ENCODE assay signal across 8 cellular contexts in the genomic region with DNA sequence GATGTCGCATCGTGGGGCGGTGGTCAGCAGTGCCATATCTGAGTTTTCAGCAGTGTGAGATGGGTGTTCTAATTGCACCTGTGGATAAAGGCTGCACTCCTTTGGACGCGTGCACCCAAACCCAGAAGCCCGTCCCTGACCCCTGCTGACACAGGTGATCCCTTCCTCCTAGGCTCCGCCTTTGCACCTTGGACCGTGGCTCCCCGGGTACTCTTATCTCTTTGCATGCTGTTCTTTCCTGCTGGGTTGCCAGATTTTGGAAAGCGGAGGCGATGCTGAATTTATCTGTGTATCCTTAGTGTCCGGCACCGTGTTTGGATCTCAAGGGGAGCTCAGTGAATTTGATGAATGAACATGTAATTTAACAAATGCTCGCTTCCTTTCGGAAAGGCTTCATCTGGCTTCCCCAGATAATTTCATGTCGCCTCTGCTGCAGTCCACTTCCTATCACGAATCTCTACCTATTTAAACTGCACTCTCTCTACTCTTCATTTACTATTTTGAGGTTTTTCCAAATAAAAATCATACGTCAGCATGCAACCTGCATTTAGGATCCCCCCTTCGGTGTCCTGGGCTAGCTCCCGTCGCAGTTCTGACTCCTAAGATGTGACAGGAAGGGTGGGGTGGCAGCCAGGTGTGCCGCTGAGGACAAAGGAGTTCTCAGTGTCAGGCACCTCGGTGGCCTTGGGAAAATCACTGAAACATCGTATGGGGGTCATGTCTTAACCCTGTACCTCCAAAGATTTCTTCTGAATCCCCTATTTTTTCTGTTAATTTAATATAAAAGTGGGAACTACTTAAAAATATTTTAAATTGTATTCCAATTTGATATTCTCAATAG. TPM values are rescaled to one million over a fixed set of nuclear protein-coding genes. Genes with fewer than 3 reads are reported as not detected.
DNase-seq lines count a peak whose midpoint lies in the region; ATAC-seq, FAIRE-seq and TF ChIP-seq lines count a peak whose summit lies in the region.

No MANE protein-coding gene starts in this region.

- H3K36me3 ChIP-seq in OCI-LY1 (ENCODE audit: insufficient read depth, low read length), result no peaks in the 10 kb centered on the region
- H3K36me3 ChIP-seq in lower lobe of right lung, result no peaks in the 10 kb centered on the region
- H3K36me3 ChIP-seq in tibial artery, result no peaks in the 10 kb centered on the region

- no peaks in the 10 kb centered on the region; the same call in 1 of the 2 replicates for H3F3A ChIP-seq in OCI-LY1 (ENCODE audit: insufficient read depth, low read length)

- ATAC-seq in HG02642 (IDR thresholded peaks at IDR 0.05; ENCODE audit: poor library complexity, unreplicated experiment) (peak; percentile 17), lower lobe of right lung (peak; percentile 62 to 63)

- H3K9me2 ChIP-seq in OCI-LY1 (ENCODE audit: low read depth, low read length), result no peaks in the 10 kb centered on the region

- H3K9ac ChIP-seq in OCI-LY1 (ENCODE audit: low read length), result no peak overlapping the region; the same call in 1 of the 2 replicates

- DNase-seq in choroid plexus epithelial cell (ENCODE audit: low read depth), result no peak
- no peak for DNase-seq in lower lobe of right lung
- peak in 1 of 2 donors; percentile 21 for DNase-seq in tibial artery
- no peak for DNase-seq in HTR-8/SVneo (ENCODE audit: insufficient read length, low spot score)
- no peak for DNase-seq in GF-D8 (lab: John Stamatoyannopoulos, UW)

- peak overlapping the region; percentile 67 for H3K4me2 ChIP-seq in OCI-LY1 (ENCODE audit: low read length)

- H3K27ac ChIP-seq in OCI-LY1 (ENCODE audit: low read depth, low read length, poor library complexity, severe bottlenecking), result no peak overlapping the region
- H3K27ac ChIP-seq in lower lobe of right lung, result peak overlapping the region; percentile 82
- H3K27ac ChIP-seq in tibial artery, result peak overlapping the region; percentile 78 to 80

- no peaks in the 10 kb centered on the region for H4K20me1 ChIP-seq in OCI-LY1 (ENCODE audit: insufficient read depth, low read length)

- H3K79me2 ChIP-seq in OCI-LY1 (ENCODE audit: insufficient read depth, low read length), result no peaks in the 10 kb centered on the region

- H3K9me3 ChIP-seq in OCI-LY1 (ENCODE audit: low read length) (no peaks in the 10 kb centered on the region), lower lobe of right lung (no peaks in the 10 kb centered on the region), tibial artery (no peaks in the 10 kb centered on the region)

- intact Hi-C loops in lower lobe of right lung (cut with DNase I), result loop anchor here (5.0 kb wide), 1 partner anchor 106 kb away; no protein-coding TSS in a partner anchor
- intact Hi-C loops in tibial artery (cut with DNase I; ENCODE audit: low total_unique reads), result loop anchor here (5.0 kb wide), 1 partner anchor 106 kb away; no protein-coding TSS in a partner anchor

- H3K4me3 ChIP-seq in GM08714 (ENCODE audit: low read length), result peak overlapping the region; percentile 49; the same call in 1 of the 2 replicates
- H3K4me3 ChIP-seq in OCI-LY1 (ENCODE audit: low read depth, low read length, poor library complexity, severe bottlenecking), result peak overlapping the region; percentile 56
- peak overlapping the region; percentile 80 for H3K4me3 ChIP-seq in choroid plexus epithelial cell (ENCODE audit: low read depth, low read length)
- H3K4me3 ChIP-seq in lower lobe of right lung, result peak overlapping the region; percentile 62
- peak overlapping the region; percentile 91 to 95 for H3K4me3 ChIP-seq in tibial artery

- H2AFZ ChIP-seq in OCI-LY1 (ENCODE audit: low read length), result no peak overlapping the region

- no peak for FAIRE-seq in HTR-8/SVneo (lab: Jason Lieb, UNC)

- TF ChIP-seq CTCF in OCI-LY1 (IDR thresholded peaks at IDR 0.05; ENCODE audit: low read length), result no peak
- no peak for TF ChIP-seq CTCF in choroid plexus epithelial cell (conservative IDR thresholded peaks at IDR 0.05; ENCODE audit: low read depth, low read length)
- TF ChIP-seq CTCF in lower lobe of right lung (IDR thresholded peaks at IDR 0.05), result no peak
- TF ChIP-seq CTCF in tibial artery (IDR thresholded peaks at IDR 0.05), result no peak

- H3K27me3 ChIP-seq in OCI-LY1 (ENCODE audit: insufficient read depth, low read length), result peaks cover 13% of the 10 kb centered on the region
- H3K27me3 ChIP-seq in lower lobe of right lung (ENCODE audit: low read depth), result peaks cover 17% of the 10 kb centered on the region
- H3K27me3 ChIP-seq in tibial artery, result no peaks in the 10 kb centered on the region

- H3K4me1 ChIP-seq in OCI-LY1 (ENCODE audit: insufficient read depth, low read length, severe bottlenecking) (peaks cover 11% of the 10 kb centered on the region), lower lobe of right lung (no peaks in the 10 kb centered on the region), tibial artery (peaks cover 0 to 28% (median 11%) of the 10 kb centered on the region in 4 donors)

RNA-seq across cellular contexts. Expression of gene PERP, which starts 0.8 kb away (rescaled TPM):
- total RNA-seq in lower lobe of right lung, result 27.2 TPM

RNA-seq across cellular contexts. Expression of gene ARFGEF3, which starts 53.8 kb away (rescaled TPM):
- 33.8 TPM for total RNA-seq in lower lobe of right lung
